17 cellular contexts compared by ENCODE assay signal in genomic region chr12:89252284-89252683, GRCh38.
DNase-seq lines count a peak whose midpoint lies in the region; ATAC-seq and TF ChIP-seq lines count a peak whose summit lies in the region.
"Had no signal": no experiment of that assay in that cellular context is flagged by ENCODE, and none has a peak within 500 bp of the region (broad histone marks: within the 10 kb centered on the region; RNA-seq: fewer than 3 reads in every experiment).

No MANE protein-coding gene starts in this region.

- H3K36me3 ChIP-seq in prostate gland (no peaks in the 10 kb centered on the region), aorta (ENCODE audit: control insufficient read depth in 1 of 2, insufficient read depth in 2 of 2, low read length in 1 of 2) (no peaks in the 10 kb centered on the region)
- H3K36me3 ChIP-seq: neutrophil had no signal

- no peak overlapping the region for H3K4me3 Mint-ChIP-seq in activated CD4-positive, alpha-beta memory T cell treated with anti-CD3 and anti-CD28 coated beads for 36 hours
- no peak overlapping the region for H3K4me3 Mint-ChIP-seq in activated CD4-positive, alpha-beta memory T cell treated with anti-CD3 and anti-CD28 coated beads, Interleukin-2, amount 10 ng/mL, durations not matched to agents 7 days and 5 days

- H3K36me3 Mint-ChIP-seq in activated CD4-positive, alpha-beta memory T cell treated with anti-CD3 and anti-CD28 coated beads for 36 hours, result peaks cover 2% of the 10 kb centered on the region
- peaks cover 51% of the 10 kb centered on the region for H3K36me3 Mint-ChIP-seq in activated CD4-positive, alpha-beta memory T cell treated with anti-CD3 and anti-CD28 coated beads, Interleukin-2, amount 10 ng/mL, durations not matched to agents 7 days and 5 days (ENCODE audit: low read depth)

- H3K27me3 Mint-ChIP-seq in activated CD4-positive, alpha-beta memory T cell treated with anti-CD3 and anti-CD28 coated beads for 36 hours, result no peaks in the 10 kb centered on the region
- H3K27me3 Mint-ChIP-seq in activated CD4-positive, alpha-beta memory T cell treated with anti-CD3 and anti-CD28 coated beads, Interleukin-2, amount 10 ng/mL, durations not matched to agents 7 days and 5 days, result no peaks in the 10 kb centered on the region

- H3K9me3 ChIP-seq in prostate gland (no peaks in the 10 kb centered on the region), aorta (ENCODE audit: control insufficient read depth, low read length) (no peaks in the 10 kb centered on the region)
- H3K9me3 ChIP-seq: neutrophil had no signal

- H3K4me3 ChIP-seq in fibroblast of mammary gland (ENCODE audit: control insufficient read depth, low read depth, low read length), result no peak overlapping the region
- no peak overlapping the region for H3K4me3 ChIP-seq in prostate gland
- H3K4me3 ChIP-seq in aorta (ENCODE audit: low read length in 2 of 2), result no peak overlapping the region

- H3K4me1 ChIP-seq in prostate gland (replicated peaks), result no peaks in the 10 kb centered on the region
- peaks cover 0 to 3% of the 10 kb centered on the region in 2 donors for H3K4me1 ChIP-seq in aorta (ENCODE audit: control insufficient read depth in 1 of 2, insufficient read depth in 2 of 2, low read length in 2 of 2)

- H3K9me3 Mint-ChIP-seq in activated CD4-positive, alpha-beta memory T cell treated with anti-CD3 and anti-CD28 coated beads for 36 hours, result peaks cover 3% of the 10 kb centered on the region
- H3K9me3 Mint-ChIP-seq in activated CD4-positive, alpha-beta memory T cell treated with anti-CD3 and anti-CD28 coated beads, Interleukin-2, amount 10 ng/mL, durations not matched to agents 7 days and 5 days, result peaks cover 40% of the 10 kb centered on the region

- POLR2A ChIA-PET in activated CD4-positive, alpha-beta memory T cell treated with anti-CD3 and anti-CD28 coated beads for 36 hours (lab: Charles Lee), result interaction anchor here (0.9 to 2.3 kb wide), 7 partner anchors 8 to 180 kb away, joined by 3 to 19 read pairs (median 5); partner anchors contain the start of gene DUSP6
- POLR2A ChIA-PET in activated CD4-positive, alpha-beta memory T cell treated with anti-CD3 and anti-CD28 coated beads, Interleukin-2, amount 10 ng/mL, durations not matched to agents 7 days and 5 days (lab: Charles Lee), result interaction anchor here (1.0 to 1.6 kb wide), 3 partner anchors 8 to 97 kb away, joined by 3 to 6 read pairs (median 4); no protein-coding TSS in a partner anchor

- TF ChIP-seq CTCF in fibroblast of mammary gland (conservative IDR thresholded peaks at IDR 0.05; ENCODE audit: control insufficient read depth, insufficient read depth, low read depth, low read length) (no peak), prostate gland (IDR thresholded peaks at IDR 0.05) (no peak)

- no peak for TF ChIP-seq POLR2A in prostate gland (IDR thresholded peaks at IDR 0.05)

- 45% methylated on average over 4 of the region's 4 CpGs for WGBS in prostate gland
- 49 to 56% methylated on average over 4 of the region's 4 CpGs for WGBS in aorta, 2 donors

- no peak for ATAC-seq in aorta (ENCODE audit: low FRiP score)
- ATAC-seq: Panc1 had no signal

- peaks cover 34% of the 10 kb centered on the region for H3K4me1 Mint-ChIP-seq in activated CD4-positive, alpha-beta memory T cell treated with anti-CD3 and anti-CD28 coated beads for 36 hours (ENCODE audit: low read depth)
- H3K4me1 Mint-ChIP-seq in activated CD4-positive, alpha-beta memory T cell treated with anti-CD3 and anti-CD28 coated beads, Interleukin-2, amount 10 ng/mL, durations not matched to agents 7 days and 5 days, result peaks cover 32% of the 10 kb centered on the region

- intact Hi-C loops in activated CD4-positive, alpha-beta memory T cell treated with anti-CD3 and anti-CD28 coated beads for 36 hours (cut with micrococcal nuclease), result loop anchor here (1.0 to 5.0 kb wide), 4 partner anchors 8 to 140 kb away; no protein-coding TSS in a partner anchor
- intact Hi-C loops in prostate gland (cut with DNase I) (no loop called here), aorta (cut with DNase I) (no loop called here)

- H3K27me3 ChIP-seq in prostate gland (replicated peaks; ENCODE audit: insufficient read depth) (no peaks in the 10 kb centered on the region), aorta (ENCODE audit: control insufficient read depth in 1 of 2, insufficient read depth in 2 of 2, low read length in 1 of 2) (no peaks in the 10 kb centered on the region)
- H3K27me3 ChIP-seq: neutrophil had no signal

- H3K27ac ChIP-seq in prostate gland, result no peak overlapping the region
- no peak overlapping the region for H3K27ac ChIP-seq in aorta (ENCODE audit: low read depth in 1 of 2, low read length in 2 of 2)
- H3K27ac ChIP-seq: neutrophil had no signal

- H3K27ac Mint-ChIP-seq in activated CD4-positive, alpha-beta memory T cell treated with anti-CD3 and anti-CD28 coated beads for 36 hours, result peak overlapping the region; percentile 81
- no peak overlapping the region for H3K27ac Mint-ChIP-seq in activated CD4-positive, alpha-beta memory T cell treated with anti-CD3 and anti-CD28 coated beads, Interleukin-2, amount 10 ng/mL, durations not matched to agents 7 days and 5 days

- DNase-seq in activated CD4-positive, alpha-beta memory T cell treated with anti-CD3 and anti-CD28 coated beads for 36 hours, result peak; percentile 21
- DNase-seq in activated CD4-positive, alpha-beta memory T cell treated with anti-CD3 and anti-CD28 coated beads, Interleukin-2, amount 10 ng/mL, durations not matched to agents 7 days and 5 days, result no peak
- DNase-seq in NCI-H226 (peak; percentile 26), fibroblast of mammary gland (ENCODE audit: low read depth) (peak; percentile 49), prostate gland (ENCODE audit: low spot score) (peak; percentile 8), aorta (no peak)
- DNase-seq in activated effector memory CD4-positive, alpha-beta T cell treated with anti-CD3 and anti-CD28 coated beads, Interleukin-2, amount 50 U/mL, for 16 hours, result no peak
- DNase-seq in stimulated activated CD4-positive, alpha-beta T cell treated with anti-CD3 and anti-CD28 coated beads, Interleukin-4, amount 100 ng/mL, for 4 hours, result no peak
- DNase-seq: ACHN; anterior cingulate cortex; effector CD4-positive, alpha-beta T cell; head of caudate nucleus; NCI-H1417; NCI-H524; trophoblast cell had no signal

- CTCF ChIA-PET in activated CD4-positive, alpha-beta memory T cell treated with anti-CD3 and anti-CD28 coated beads for 36 hours (lab: Charles Lee), result interaction anchor here (0.7 to 1.7 kb wide), 4 partner anchors 23 to 235 kb away, joined by 3 to 4 read pairs (median 3); no protein-coding TSS in a partner anchor
- CTCF ChIA-PET in activated CD4-positive, alpha-beta memory T cell treated with anti-CD3 and anti-CD28 coated beads, Interleukin-2, amount 10 ng/mL, durations not matched to agents 7 days and 5 days (lab: Charles Lee), result no interaction called here

Comparison
In these comparisons a context has a peak if more than half of its experiments do, and no peak if none do; other contexts are left out.
1. DNase-seq: peak in activated CD4-positive, alpha-beta memory T cell treated with anti-CD3 and anti-CD28 coated beads for 36 hours (single experiment), NCI-H226 (single experiment), fibroblast of mammary gland (single experiment) and prostate gland (single experiment); none in activated CD4-positive, alpha-beta memory T cell treated with anti-CD3 and anti-CD28 coated beads, Interleukin-2, amount 10 ng/mL, durations not matched to agents 7 days and 5 days (single experiment), activated effector memory CD4-positive, alpha-beta T cell treated with anti-CD3 and anti-CD28 coated beads, Interleukin-2, amount 50 U/mL, for 16 hours (single experiment), stimulated activated CD4-positive, alpha-beta T cell treated with anti-CD3 and anti-CD28 coated beads, Interleukin-4, amount 100 ng/mL, for 4 hours (0 of 2) and aorta (0 of 2).